8 cellular contexts compared by ENCODE assay signal in genomic region chr13:29771247-29771646, GRCh38.
DNase-seq lines count a peak whose midpoint lies in the region; ATAC-seq and TF ChIP-seq lines count a peak whose summit lies in the region.

No MANE protein-coding gene starts in this region.

- H3K9me2 ChIP-seq in GM23248 (ENCODE audit: insufficient read depth), result no peaks in the 10 kb centered on the region

- intact Hi-C loops in tibial artery (cut with DNase I; ENCODE audit: low total_unique reads), result loop anchor here (5.0 kb wide), 1 partner anchor 341 kb away; no protein-coding TSS in a partner anchor

- H3K9me3 ChIP-seq in GM23248 (ENCODE audit: low read depth) (no peaks in the 10 kb centered on the region), tibial artery (no peaks in the 10 kb centered on the region)

- H3F3A ChIP-seq in GM23248 (ENCODE audit: insufficient read depth), result peaks cover 15% of the 10 kb centered on the region

- H3K79me2 ChIP-seq in GM23248 (ENCODE audit: insufficient read depth), result peaks cover 100% of the 10 kb centered on the region

- 27 to 35% methylated on average over 2 of the region's 2 CpGs for WGBS in GM23248 (ENCODE audit: low coverage in 1 of 2, low lambda C conversion rate in 2 of 2, missing lambda C conversion rate in 2 of 2), 2 experiments

- H3K4me1 ChIP-seq in GM23248 (ENCODE audit: insufficient read depth), result peaks cover 17% of the 10 kb centered on the region
- no peaks in the 10 kb centered on the region for H3K4me1 ChIP-seq in tibial artery

- no peaks in the 10 kb centered on the region; the same call in 1 of the 2 replicates for H4K20me1 ChIP-seq in GM23248 (ENCODE audit: insufficient read depth)

- DNase-seq in AG10803 (ENCODE audit: low read depth) (peak; percentile 34), GM23248 (peak; percentile 48), RPMI8226 (peak; percentile 20), foreskin fibroblast (peak; percentile 9 to 57), tibial artery (no peak)
- no peak for DNase-seq in stimulated activated CD4-positive, alpha-beta T cell treated with anti-CD3 and anti-CD28 coated beads, Interleukin-4, amount 100 ng/mL, for 24 hours

- H3K36me3 ChIP-seq in GM23248 (ENCODE audit: low read depth) (peaks cover 39% of the 10 kb centered on the region), tibial artery (peaks cover 7 to 18% (median 12%) of the 10 kb centered on the region in 3 donors)

- H3K9ac ChIP-seq in GM23248, result no peak overlapping the region

- H3K4me2 ChIP-seq in GM23248 (ENCODE audit: unreplicated experiment), result no peak overlapping the region

- H3K27ac ChIP-seq in GM23248, result no peak overlapping the region
- no peak overlapping the region for H3K27ac ChIP-seq in tibial artery

- TF ChIP-seq CTCF in AG10803 (conservative IDR thresholded peaks at IDR 0.05; ENCODE audit: low read length) (peak; percentile 56), foreskin fibroblast (IDR thresholded peaks at IDR 0.05; ENCODE audit: low read depth, low read length) (peak; percentile 18), tibial artery (IDR thresholded peaks at IDR 0.05) (peak; percentile 48 to 49)

- in situ Hi-C loops in GM23248 (cut with MboI), result loop anchor here (10.0 kb wide), 1 partner anchor 344 kb away; no protein-coding TSS in a partner anchor

- ATAC-seq in HG03571 (IDR thresholded peaks at IDR 0.05; ENCODE audit: unreplicated experiment) (no peak), HG03196 (IDR thresholded peaks at IDR 0.05; ENCODE audit: unreplicated experiment) (no peak)

- H3K27me3 ChIP-seq in GM23248 (replicated peaks; ENCODE audit: insufficient read depth) (no peaks in the 10 kb centered on the region), tibial artery (no peaks in the 10 kb centered on the region)

- H2AFZ ChIP-seq in GM23248, result no peak overlapping the region

- H3K4me3 ChIP-seq in AG10803 (ENCODE audit: low read length) (no peak overlapping the region), GM23248 (no peak overlapping the region), foreskin fibroblast (ENCODE audit: low read depth in 1 of 2, low read length in 2 of 2) (no peak overlapping the region), tibial artery (no peak overlapping the region)

Comparison
In these comparisons a context has a peak if more than half of its experiments do, and no peak if none do; other contexts are left out.
1. DNase-seq: peak in AG10803 (single experiment), GM23248 (single experiment), RPMI8226 (single experiment) and foreskin fibroblast (2 of 2); none in tibial artery (0 of 2) and stimulated activated CD4-positive, alpha-beta T cell treated with anti-CD3 and anti-CD28 coated beads, Interleukin-4, amount 100 ng/mL, for 24 hours (single experiment).
2. Peak in every context shown above with its lines, with median percentiles within 50 percentile points of each other: CTCF ChIP-seq.